In genomic region chr5:88882321-88883038, GRCh38 we compare ENCODE assay signal across 8 cellular contexts. TPM values are rescaled to one million over a fixed set of nuclear protein-coding genes. Genes with fewer than 3 reads are reported as not detected.
DNase-seq lines count a peak whose midpoint lies in the region; ATAC-seq, FAIRE-seq and TF ChIP-seq lines count a peak whose summit lies in the region.

No MANE protein-coding gene starts in this region.

- CTCF ChIA-PET in AG04449 (lab: Yijun Ruan, JAX) = interaction anchor here (1.1 to 5.3 kb wide), 2 partner anchors 153 to 309 kb away, joined by 3 to 41 read pairs; no protein-coding TSS in a partner anchor

- H3K9me3 Mint-ChIP-seq in stimulated activated naive CD8-positive, alpha-beta T cell treated with anti-CD3 and anti-CD28 coated beads, Interleukin-15, amount 100 ng/mL, for 72 hours = no peaks in the 10 kb centered on the region

- peaks cover 72% of the 10 kb centered on the region for H3K27me3 ChIP-seq in HUES64 (ENCODE audit: insufficient read depth, low read length)
- H3K27me3 ChIP-seq in keratinocyte (ENCODE audit: control insufficient read depth, extremely low read depth, insufficient read depth, low read length) = peaks cover 26% of the 10 kb centered on the region

- dilution Hi-C loops in keratinocyte (cut with MboI; ENCODE audit: extremely low pct_ligation_motif_present, low sequenced_read_pairs) = no loop called here

- H3K27ac ChIP-seq in HUES64 (ENCODE audit: low read depth, low read length) (no peak overlapping the region), angular gyrus (ENCODE audit: low read depth, low read length) (peak overlapping the region; percentile 83), keratinocyte (ENCODE audit: control insufficient read depth, insufficient read depth, low read length) (no peak overlapping the region)

- FAIRE-seq in keratinocyte (lab: Jason Lieb, UNC) = peak; percentile 56

- POLR2A ChIA-PET in AG04449 (lab: Yijun Ruan, JAX) = interaction anchor here (1.0 kb wide), 1 partner anchor 431 kb away, joined by 5 read pairs; no protein-coding TSS in a partner anchor

- H3K36me3 ChIP-seq in HUES64 (ENCODE audit: insufficient read depth, low read length) = no peaks in the 10 kb centered on the region
- H3K36me3 ChIP-seq in keratinocyte (ENCODE audit: control insufficient read depth in 2 of 2, extremely low read depth in 1 of 2, insufficient read depth in 2 of 2, low read length in 2 of 2) = no peaks in the 10 kb centered on the region

- no peaks in the 10 kb centered on the region for H4K20me1 ChIP-seq in keratinocyte (ENCODE audit: control insufficient read depth, extremely low read depth, insufficient read depth, low read length)

- peak overlapping the region; percentile 77 to 86 for H3K4me3 Mint-ChIP-seq in stimulated activated naive CD8-positive, alpha-beta T cell treated with anti-CD3 and anti-CD28 coated beads, Interleukin-15, amount 100 ng/mL, for 72 hours

- H3K27ac Mint-ChIP-seq in stimulated activated naive CD8-positive, alpha-beta T cell treated with anti-CD3 and anti-CD28 coated beads, Interleukin-15, amount 100 ng/mL, for 72 hours = no peak overlapping the region

- H3K79me2 ChIP-seq in keratinocyte (ENCODE audit: control insufficient read depth, insufficient read depth, low read length) = no peaks in the 10 kb centered on the region

- DNase-seq in AG04449 (ENCODE audit: low read depth, low spot score) (no peak), keratinocyte (ENCODE audit: low read depth, low spot score) (no peak)
- no peak for DNase-seq in stimulated activated naive CD8-positive, alpha-beta T cell treated with anti-CD3 and anti-CD28 coated beads, Interleukin-15, amount 100 ng/mL, for 72 hours

- H3K4me1 Mint-ChIP-seq in stimulated activated naive CD8-positive, alpha-beta T cell treated with anti-CD3 and anti-CD28 coated beads, Interleukin-15, amount 100 ng/mL, for 72 hours = peaks cover 19% of the 10 kb centered on the region

- H2AFZ ChIP-seq in keratinocyte (ENCODE audit: control insufficient read depth, low read length) = peak overlapping the region; percentile 31

- 35% methylated on average over 15 of the region's 15 CpGs for WGBS in HUES64

- H3K9me3 ChIP-seq in HUES64 (ENCODE audit: insufficient read depth, low read depth, low read length) = no peaks in the 10 kb centered on the region
- no peaks in the 10 kb centered on the region for H3K9me3 ChIP-seq in keratinocyte (ENCODE audit: control insufficient read depth, low read depth, low read length)

- no peaks in the 10 kb centered on the region for H3K9me1 ChIP-seq in keratinocyte (ENCODE audit: control insufficient read depth, extremely low read depth, insufficient read depth, low read length)

- H3K4me1 ChIP-seq in HUES64 (ENCODE audit: insufficient read depth, low read length) = peaks cover 8% of the 10 kb centered on the region
- peaks cover 12% of the 10 kb centered on the region for H3K4me1 ChIP-seq in keratinocyte (ENCODE audit: control insufficient read depth, extremely low read depth, insufficient read depth, low read length)

- H3K4me2 ChIP-seq in keratinocyte (ENCODE audit: control insufficient read depth, extremely low read depth, insufficient read depth, low read depth, low read length) = peak overlapping the region; percentile 79

- H3K4me3 ChIP-seq in AG04449 (ENCODE audit: low read depth, low read length) (peak overlapping the region; percentile 68), HUES64 (ENCODE audit: low read length) (peak overlapping the region; percentile 72), keratinocyte (ENCODE audit: control insufficient read depth in 2 of 3, extremely low read depth in 1 of 3, insufficient read depth in 2 of 3, low read depth in 1 of 3, low read length in 3 of 3) (peak overlapping the region in 2 of 3 experiments; percentile 57 to 65)

- H3K27me3 Mint-ChIP-seq in stimulated activated naive CD8-positive, alpha-beta T cell treated with anti-CD3 and anti-CD28 coated beads, Interleukin-15, amount 100 ng/mL, for 72 hours = peaks cover 52% of the 10 kb centered on the region

- peak overlapping the region; percentile 61 for H3K9ac ChIP-seq in HUES64 (ENCODE audit: low read depth, low read length)
- H3K9ac ChIP-seq in keratinocyte (ENCODE audit: control insufficient read depth, extremely low read depth, insufficient read depth, low read length) = no peak overlapping the region

- TF ChIP-seq CTCF in AG04449 (IDR thresholded peaks at IDR 0.05; ENCODE audit: insufficient read depth, low read length, missing control alignments) = no peak
- no peak for TF ChIP-seq CTCF in keratinocyte (optimal IDR thresholded peaks at IDR 0.05 in 1 of 3, IDR thresholded peaks at IDR 0.05 in 1 of 3, conservative IDR thresholded peaks at IDR 0.05 in 1 of 3; ENCODE audit: extremely low read depth in 1 of 3, insufficient read depth in 2 of 3, low read length in 3 of 3)

- peak; percentile 33 for ATAC-seq in stimulated activated naive CD8-positive, alpha-beta T cell treated with anti-CD3 and anti-CD28 coated beads, Interleukin-15, amount 100 ng/mL, for 72 hours
- ATAC-seq in HG03280 (IDR thresholded peaks at IDR 0.05; ENCODE audit: unreplicated experiment) (no peak), HG03097 (IDR thresholded peaks at IDR 0.05; ENCODE audit: low FRiP score, unreplicated experiment) (no peak), HG03439 (IDR thresholded peaks at IDR 0.05; ENCODE audit: unreplicated experiment) (no peak)

RNA-seq across cellular contexts. Expression of gene MEF2C, which starts 0.5 kb away (rescaled TPM):
- 1.4 TPM for polyA plus RNA-seq in HUES64 (2013, experiment 1 of 2)
- polyA plus RNA-seq in HUES64 (2013, experiment 2 of 2) = 3.0 TPM
- 0.07 to 0.13 TPM (median 0.10 TPM) in 3 replicates for polyA plus RNA-seq in keratinocyte
- polyA plus RNA-seq in keratinocyte (2011; ENCODE audit: low read depth) = not detected
- polyA plus RNA-seq in keratinocyte (2011; cell fraction: cytosol; rRNA removed) = 0.16 and 0.21 TPM in 2 replicates
- polyA plus RNA-seq in keratinocyte (2011; cell fraction: nucleus; rRNA removed) = 0.10 and 0.19 TPM in 2 replicates
- 0.06 and 0.52 TPM in 2 replicates for polyA plus RNA-seq in keratinocyte (2012; ENCODE audit: low replicate concordance)
- 0.70 to 3.1 TPM (median 2.1 TPM) in 3 replicates for polyA minus RNA-seq in keratinocyte
- not detected for polyA minus RNA-seq in keratinocyte (2011; cell fraction: cytosol; rRNA and poly(A)+ RNA removed)
- 0.42 and 0.47 TPM in 2 replicates for polyA minus RNA-seq in keratinocyte (2011; cell fraction: nucleus; rRNA and poly(A)+ RNA removed)
